Comparison of ENCODE assay signal across 25 cellular contexts in genomic region chr20:50070361-50070760, GRCh38. TPM values are rescaled to one million over a fixed set of nuclear protein-coding genes. Genes with fewer than 3 reads are reported as not detected.
DNase-seq lines count a peak whose midpoint lies in the region; ATAC-seq and TF ChIP-seq lines count a peak whose summit lies in the region.
"Had no signal": no experiment of that assay in that cellular context is flagged by ENCODE, and none has a peak within 500 bp of the region (broad histone marks: within the 10 kb centered on the region; RNA-seq: fewer than 3 reads in every experiment).

No MANE protein-coding gene starts in this region.

- no peak overlapping the region for H4K8ac ChIP-seq in neuronal stem cell (ENCODE audit: low read depth, low read length)

- H2AFZ ChIP-seq in SK-N-SH (ENCODE audit: low read depth) (no peak overlapping the region), PC-3 (ENCODE audit: low read length) (no peak overlapping the region), neuronal stem cell (ENCODE audit: low read length) (no peak overlapping the region)

- no peak for TF ChIP-seq RAD21 in SK-N-SH (IDR thresholded peaks at IDR 0.05; ENCODE audit: low read length)

- no peak for TF ChIP-seq EP300 in SK-N-SH (IDR thresholded peaks at IDR 0.05; ENCODE audit: borderline replicate concordance in 1 of 2, low read depth in 1 of 2, low read length in 1 of 2)

- H3K4me1 Mint-ChIP-seq in stimulated activated naive B cell treated with anti-CD40 and anti-IgM and Interleukin-4, amounts not matched to agents 10 μg/mL and 1 μg/mL and 100 μg/mL, for 72 hours, result peaks cover 3 to 9% of the 10 kb centered on the region in 2 donors
- peaks cover 15% of the 10 kb centered on the region for H3K4me1 Mint-ChIP-seq in endothelial cell (ENCODE audit: unreplicated experiment)

- H3K27ac Mint-ChIP-seq in stimulated activated naive B cell treated with anti-CD40 and anti-IgM and Interleukin-4, amounts not matched to agents 10 μg/mL and 1 μg/mL and 100 μg/mL, for 72 hours, result no peak overlapping the region
- H3K27ac Mint-ChIP-seq in endothelial cell (ENCODE audit: unreplicated experiment), result no peak overlapping the region
- H3K27ac Mint-ChIP-seq: activated naive CD4-positive, alpha-beta T cell treated with anti-CD3 and anti-CD28 coated beads, Interleukin-2, amount 10 ng/mL, durations not matched to agents 7 days and 5 days; CD4-positive, CD25-positive, alpha-beta regulatory T cell had no signal

- H3K79me1 ChIP-seq in neuronal stem cell (ENCODE audit: low read depth, low read length), result no peaks in the 10 kb centered on the region

- H2BK5ac ChIP-seq in neuronal stem cell (ENCODE audit: low read length), result no peak overlapping the region

- no peak overlapping the region for H2BK120ac ChIP-seq in neuronal stem cell (ENCODE audit: low read depth, low read length)

- no peak overlapping the region for H3K14ac ChIP-seq in neuronal stem cell (ENCODE audit: low read length)

- WGBS in SK-N-SH (ENCODE audit: low lambda C conversion rate), result 100% methylated on average over 4 of the region's 7 CpGs
- WGBS in neuronal stem cell (ENCODE audit: extremely low coverage in 2 of 2, insufficient read length in 2 of 2, insufficient replicate concordance in 1 of 2), 2 donors, result no CpG with 5 or more reads among the region's 7 CpGs

- H3K27ac ChIP-seq in SK-N-SH (ENCODE audit: low read depth in 2 of 2, low read length in 1 of 2) (no peak overlapping the region), PC-3 (ENCODE audit: low read length) (no peak overlapping the region), neuronal stem cell (replicated peaks; ENCODE audit: low read length) (no peak overlapping the region)
- H3K27ac ChIP-seq: SJSA1 had no signal

- H2BK12ac ChIP-seq in neuronal stem cell (ENCODE audit: low read length), result no peak overlapping the region

- H3K79me2 ChIP-seq in SK-N-SH (ENCODE audit: insufficient read depth) (no peaks in the 10 kb centered on the region), PC-3 (ENCODE audit: low read length) (no peaks in the 10 kb centered on the region)

- H3K9ac ChIP-seq in SK-N-SH (no peak overlapping the region), PC-3 (ENCODE audit: low read length) (no peak overlapping the region), neuronal stem cell (ENCODE audit: low read depth, low read length, poor library complexity) (no peak overlapping the region)

- H3K4me3 ChIP-seq in SK-N-SH (ENCODE audit: low read depth in 2 of 2, low read length in 1 of 2) (no peak overlapping the region), PC-3 (ENCODE audit: low read length) (no peak overlapping the region), neuronal stem cell (ENCODE audit: low read length in 2 of 2) (no peak overlapping the region)

- POLR2A ChIA-PET in SK-N-SH (lab: Yijun Ruan, JAX), result interaction anchor here (0.7 to 5.0 kb wide), 2 partner anchors 87 to 91 kb away, joined by 3 to 27 read pairs; partner anchors contain the start of gene SNAI1
- POLR2A ChIA-PET in PC-3 (lab: Charles Lee; ENCODE audit: unreplicated experiment), result no interaction called here

- CTCF ChIA-PET in SK-N-SH (lab: Yijun Ruan, JAX), result interaction anchor here (0.8 to 20.6 kb wide), 30 partner anchors 9 to 460 kb away, joined by 3 to 807 read pairs (median 9); partner anchors contain the start of genes RNF114, SNAI1 and UBE2V1
- CTCF ChIA-PET in PC-3 (lab: Charles Lee), result interaction anchor here (0.5 to 4.1 kb wide), 2 partner anchors 92 to 198 kb away, joined by 3 to 77 read pairs; no protein-coding TSS in a partner anchor

- no peak overlapping the region for H3K4me2 ChIP-seq in SK-N-SH
- H3K4me2 ChIP-seq in PC-3 (ENCODE audit: low read length), result no peak overlapping the region
- no peak overlapping the region for H3K4me2 ChIP-seq in neuronal stem cell (ENCODE audit: insufficient read depth, low read length, poor library complexity, severe bottlenecking)

- H3K4ac ChIP-seq in neuronal stem cell (ENCODE audit: low read length), result no peak overlapping the region

- H3K9me2 ChIP-seq in SK-N-SH (no peaks in the 10 kb centered on the region), PC-3 (replicated peaks; ENCODE audit: low read length) (no peaks in the 10 kb centered on the region)

- H3K36me3 ChIP-seq in SK-N-SH (replicated peaks in 1 of 2; ENCODE audit: control insufficient read depth in 1 of 2, insufficient read depth in 2 of 2, low read length in 1 of 2), result no peaks in the 10 kb centered on the region
- H3K36me3 ChIP-seq in PC-3 (ENCODE audit: low read depth, low read length), result no peaks in the 10 kb centered on the region
- H3K36me3 ChIP-seq in neuronal stem cell (replicated peaks in 1 of 2; ENCODE audit: control insufficient read depth in 2 of 2, insufficient read depth in 2 of 2, low read length in 2 of 2), result no peaks in the 10 kb centered on the region
- H3K36me3 ChIP-seq: SJSA1, WERI-Rb-1 had no signal

- ATAC-seq in SK-N-SH treated with all-trans-retinoic acid at 6 μM for 48 hours (no peak), PC-3 (no peak)
- no peak for ATAC-seq in stimulated activated naive B cell treated with anti-CD40 and anti-IgM and Interleukin-4, amounts not matched to agents 10 μg/mL and 1 μg/mL and 100 μg/mL, for 72 hours (replicated peaks)
- ATAC-seq: naive thymus-derived CD4-positive, alpha-beta T cell had no signal

- H4K91ac ChIP-seq in neuronal stem cell (ENCODE audit: low read depth, low read length, poor library complexity), result no peak overlapping the region

- H3K4me1 ChIP-seq in SK-N-SH (ENCODE audit: control insufficient read depth in 1 of 2, insufficient read depth in 2 of 2, low read depth in 1 of 2, low read length in 1 of 2) (peaks cover 0 to 5% of the 10 kb centered on the region in 2 experiments; a peak in 1 of 4 replicates), PC-3 (ENCODE audit: insufficient read depth, low read length) (0 out of 2 replicates have a peak, but pooled peaks cover 4% of the 10 kb centered on the region), neuronal stem cell (ENCODE audit: control insufficient read depth in 2 of 2, insufficient read depth in 1 of 2, low read depth in 1 of 2, low read length in 2 of 2) (peaks cover 6 to 17% of the 10 kb centered on the region in 2 donors)

- H4K20me1 ChIP-seq in SK-N-SH (ENCODE audit: insufficient read depth) (no peaks in the 10 kb centered on the region), PC-3 (ENCODE audit: low read length) (no peaks in the 10 kb centered on the region)

- H3K23ac ChIP-seq in neuronal stem cell (ENCODE audit: low read depth, low read length, poor library complexity), result no peak overlapping the region

- no peaks in the 10 kb centered on the region for H3K36me3 Mint-ChIP-seq in stimulated activated naive B cell treated with anti-CD40 and anti-IgM and Interleukin-4, amounts not matched to agents 10 μg/mL and 1 μg/mL and 100 μg/mL, for 72 hours
- H3K36me3 Mint-ChIP-seq in endothelial cell (ENCODE audit: low read depth, unreplicated experiment), result no peaks in the 10 kb centered on the region
- H3K36me3 Mint-ChIP-seq: activated naive CD4-positive, alpha-beta T cell treated with anti-CD3 and anti-CD28 coated beads, Interleukin-2, amount 10 ng/mL, durations not matched to agents 7 days and 5 days; CD4-positive, CD25-positive, alpha-beta regulatory T cell; naive thymus-derived CD4-positive, alpha-beta T cell had no signal

- H3K18ac ChIP-seq in neuronal stem cell (ENCODE audit: low read length), result no peak overlapping the region

- peak overlapping the region; percentile 66 for H2AK5ac ChIP-seq in neuronal stem cell (ENCODE audit: low read depth, low read length)

- DNase-seq in SK-N-SH (no peak), PC-3 (no peak), neuronal stem cell (ENCODE audit: low spot score) (no peak), NCI-H510A treated with DMSO at 0.1 percent for 48 hours (lab: John Stamatoyannopoulos, UW) (no peak), endothelial cell (ENCODE audit: low spot score) (no peak)
- no peak for DNase-seq in stimulated activated naive B cell treated with anti-CD40 and anti-IgM and Interleukin-4, amounts not matched to agents 10 μg/mL and 1 μg/mL and 100 μg/mL, for 72 hours
- DNase-seq: activated CD4-positive, alpha-beta T cell treated with anti-CD3 and anti-CD28 coated beads, Interleukin-2, amount 50 U/mL, for 48 hours; activated naive CD4-positive, alpha-beta T cell treated with anti-CD3 and anti-CD28 coated beads, Interleukin-2, amount 10 ng/mL, durations not matched to agents 7 days and 5 days; activated T-cell treated with anti-CD3 and anti-CD28 coated beads, Interleukin-2, amount 50 U/mL, for 48 hours; anterior cingulate cortex; CD4-positive, CD25-positive, alpha-beta regulatory T cell; cerebellar nuclear complex; DMS79; effector CD8-positive, alpha-beta T cell; HCEC 1CT; mesenchymal stem cell; naive thymus-derived CD4-positive, alpha-beta T cell; NCI-H1694; NCI-H2171 treated with DMSO at 0.1 percent for 48 hours; NCI-H526 treated with DMSO at 0.1 percent for 48 hours; T-helper 2 cell; WERI-Rb-1 had no signal

- BruUV-seq in PC-3 (replicated peaks; lab: Mats Ljungman, UMichigan), result no TSS peak

- H3K4me3 Mint-ChIP-seq in stimulated activated naive B cell treated with anti-CD40 and anti-IgM and Interleukin-4, amounts not matched to agents 10 μg/mL and 1 μg/mL and 100 μg/mL, for 72 hours, result peak overlapping the region in 1 of 2 donors; percentile 16
- H3K4me3 Mint-ChIP-seq in endothelial cell (ENCODE audit: unreplicated experiment), result no peak overlapping the region

- H3K9me3 ChIP-seq in SK-N-SH (no peaks in the 10 kb centered on the region), PC-3 (ENCODE audit: low read length) (no peaks in the 10 kb centered on the region), neuronal stem cell (replicated peaks in 1 of 2; ENCODE audit: control insufficient read depth in 2 of 2, insufficient read depth in 1 of 2, low read depth in 1 of 2, low read length in 2 of 2) (no peaks in the 10 kb centered on the region)
- H3K9me3 ChIP-seq: SJSA1 had no signal

- H2BK15ac ChIP-seq in neuronal stem cell (ENCODE audit: low read length), result no peak overlapping the region

- TF ChIP-seq CTCF in SK-N-SH (IDR thresholded peaks at IDR 0.05) (peak; percentile 22; the same call in 1 of the 2 replicates), GM12872 (IDR thresholded peaks at IDR 0.05; ENCODE audit: insufficient read depth, low read depth, low read length) (0 out of 3 replicates have a peak, but pooled peaks have one; percentile 11), PC-3 (conservative IDR thresholded peaks at IDR 0.05; ENCODE audit: low read depth, low read length) (0 out of 2 replicates have a peak, but pooled peaks have one; percentile 27), endothelial cell (IDR thresholded peaks at IDR 0.05; ENCODE audit: unreplicated experiment) (no peak)

- H3K27me3 ChIP-seq in SK-N-SH (ENCODE audit: insufficient read depth), result no peaks in the 10 kb centered on the region
- H3K27me3 ChIP-seq in PC-3 (ENCODE audit: low read length), result no peaks in the 10 kb centered on the region
- peaks cover 0 to 5% (median 0%) of the 10 kb centered on the region in 3 experiments for H3K27me3 ChIP-seq in neuronal stem cell (ENCODE audit: control insufficient read depth in 3 of 3, insufficient read depth in 3 of 3, low read depth in 1 of 3, low read length in 3 of 3)
- H3K27me3 ChIP-seq: SJSA1 had no signal

- intact Hi-C loops in PC-3 (cut with micrococcal nuclease), result no loop called here

- H3F3A ChIP-seq in SK-N-SH (replicated peaks; ENCODE audit: insufficient read depth), result no peaks in the 10 kb centered on the region
- H3F3A ChIP-seq in PC-3 (ENCODE audit: low read length, unreplicated experiment), result no peaks in the 10 kb centered on the region

- peaks cover 4 to 15% of the 10 kb centered on the region in 2 donors for H3K27me3 Mint-ChIP-seq in stimulated activated naive B cell treated with anti-CD40 and anti-IgM and Interleukin-4, amounts not matched to agents 10 μg/mL and 1 μg/mL and 100 μg/mL, for 72 hours
- peaks cover 6% of the 10 kb centered on the region for H3K27me3 Mint-ChIP-seq in endothelial cell (ENCODE audit: unreplicated experiment)

- no peaks in the 10 kb centered on the region for H3K9me3 Mint-ChIP-seq in stimulated activated naive B cell treated with anti-CD40 and anti-IgM and Interleukin-4, amounts not matched to agents 10 μg/mL and 1 μg/mL and 100 μg/mL, for 72 hours
- no peaks in the 10 kb centered on the region for H3K9me3 Mint-ChIP-seq in endothelial cell (ENCODE audit: unreplicated experiment)
- H3K9me3 Mint-ChIP-seq: activated naive CD4-positive, alpha-beta T cell treated with anti-CD3 and anti-CD28 coated beads, Interleukin-2, amount 10 ng/mL, durations not matched to agents 7 days and 5 days; CD4-positive, CD25-positive, alpha-beta regulatory T cell; naive thymus-derived CD4-positive, alpha-beta T cell had no signal

RNA-seq across cellular contexts. Expression of gene UBE2V1, which starts 42.6 kb away (rescaled TPM):
- 99.7 and 100 TPM in 2 replicates for polyA plus RNA-seq in SK-N-SH (2012; rRNA removed)
- 108 and 138 TPM in 2 replicates for polyA plus RNA-seq in SK-N-SH (2012; cell fraction: cytosol; rRNA removed)
- 79.8 and 106 TPM in 2 replicates for polyA plus RNA-seq in SK-N-SH (2012; cell fraction: nucleus; rRNA removed)
- 118 and 119 TPM in 2 replicates for total RNA-seq in PC-3 (2014; rRNA removed)
- polyA plus RNA-seq in neuronal stem cell (2013, experiment 1 of 2), result 261 TPM
- 262 TPM for polyA plus RNA-seq in neuronal stem cell (2013, experiment 2 of 2)
- 223 TPM for total RNA-seq in endothelial cell (ENCODE audit: unreplicated experiment)
